ENCODE assay signal across 23 cellular contexts in the genomic region with DNA sequence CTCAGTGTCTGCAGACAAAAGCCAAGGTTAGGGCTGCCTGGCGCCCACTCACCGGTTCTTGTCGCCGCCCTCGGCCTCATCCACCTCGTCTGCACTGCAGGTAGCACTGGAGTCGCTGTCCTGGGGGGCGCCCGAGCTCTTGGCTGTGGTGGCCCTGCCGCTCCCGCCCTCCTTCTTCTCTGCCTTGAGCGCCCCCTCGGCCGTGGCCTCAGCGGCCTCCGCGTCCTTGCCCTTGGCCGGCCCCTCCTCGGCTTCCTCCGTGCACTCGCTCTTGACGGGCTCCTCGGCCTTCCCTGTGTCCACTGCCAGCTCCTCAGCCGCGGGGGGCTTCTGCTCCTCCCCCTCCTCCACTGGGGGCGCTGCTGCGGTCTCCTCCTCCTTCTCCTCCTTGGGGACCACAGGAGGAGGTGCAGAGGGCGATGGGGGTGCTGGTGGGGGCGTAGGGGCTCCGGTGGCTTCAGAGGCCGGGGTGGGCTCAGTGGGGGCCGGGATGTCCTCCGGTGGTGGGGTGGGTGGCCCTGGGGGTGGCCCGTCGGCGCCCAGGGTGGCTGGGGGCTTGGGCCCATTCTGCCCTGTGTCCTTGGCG.
DNase-seq lines count a peak whose midpoint lies in the region; ATAC-seq and TF ChIP-seq lines count a peak whose summit lies in the region.
"Had no signal": no experiment of that assay in that cellular context is flagged by ENCODE, and none has a peak within 500 bp of the region (broad histone marks: within the 10 kb centered on the region; RNA-seq: fewer than 3 reads in every experiment).

No MANE protein-coding gene starts in this region.

- H3K9ac ChIP-seq in SK-N-SH (no peak overlapping the region), stomach smooth muscle (ENCODE audit: low read length in 2 of 2) (no peak overlapping the region)

- H3K4me3 ChIP-seq in SK-N-SH (ENCODE audit: low read depth in 2 of 2, low read length in 1 of 2) (no peak overlapping the region), stomach smooth muscle (ENCODE audit: low read length in 2 of 2) (no peak overlapping the region)
- H3K4me3 ChIP-seq: MG63, skin epidermis had no signal

- H3K4me2 ChIP-seq in SK-N-SH, result no peak overlapping the region

- DNase-seq in SK-N-SH, result no peak
- DNase-seq in iPS-NIHi11 (ENCODE audit: low spot score), result peak; percentile 54
- DNase-seq in activated effector memory CD4-positive, alpha-beta T cell treated with anti-CD3 and anti-CD28 coated beads, Interleukin-2, amount 50 U/mL, for 16 hours, result no peak
- no peak for DNase-seq in pons (ENCODE audit: low spot score)
- no peak for DNase-seq in NCI-H1417 (lab: John Stamatoyannopoulos, UW)
- DNase-seq: 8988T; activated CD4-positive, alpha-beta T cell treated with anti-CD3 and anti-CD28 coated beads for 36 hours; activated CD8-positive, alpha-beta memory T cell treated with anti-CD3 and anti-CD28 coated beads, Interleukin-2, amount 10 ng/mL, durations not matched to agents 7 days and 5 days; activated naive CD8-positive, alpha-beta T cell treated with anti-CD3 and anti-CD28 coated beads, Interleukin-2, amount 10 ng/mL, durations not matched to agents 7 days and 5 days; foreskin fibroblast; kidney glomerular epithelial cell; MG63; natural killer cell; NCI-H146; NCI-H526 treated with DMSO at 0.1 percent for 48 hours; posterior cingulate gyrus; Right ventricle myocardium superior; stimulated activated CD4-positive, alpha-beta T cell treated with anti-CD3 and anti-CD28 coated beads, Interleukin-2, amount 100 ng/mL, for 24 hours had no signal

- H3K36me3 ChIP-seq in SK-N-SH (replicated peaks in 1 of 2; ENCODE audit: control insufficient read depth in 1 of 2, insufficient read depth in 2 of 2, low read length in 1 of 2), result peaks cover 40 to 54% of the 10 kb centered on the region in 2 experiments
- H3K36me3 ChIP-seq in stomach smooth muscle (ENCODE audit: control insufficient read depth in 2 of 2, insufficient read depth in 2 of 2, low read length in 2 of 2), result peaks cover 35 to 51% of the 10 kb centered on the region in 2 donors

- TF ChIP-seq RAD21 in SK-N-SH (IDR thresholded peaks at IDR 0.05; ENCODE audit: low read length), result no peak

- peaks cover 83% of the 10 kb centered on the region for H3K79me2 ChIP-seq in SK-N-SH (ENCODE audit: insufficient read depth)

- H3K27me3 ChIP-seq in SK-N-SH (ENCODE audit: insufficient read depth), result no peaks in the 10 kb centered on the region
- H3K27me3 ChIP-seq in stomach smooth muscle (ENCODE audit: control insufficient read depth in 1 of 2, insufficient read depth in 2 of 2, low read length in 2 of 2), result no peaks in the 10 kb centered on the region
- H3K27me3 ChIP-seq: BE2C, MG63 had no signal

- H3K9me3 ChIP-seq in SK-N-SH (no peaks in the 10 kb centered on the region), stomach smooth muscle (ENCODE audit: control insufficient read depth in 2 of 2, low read length in 2 of 2) (no peaks in the 10 kb centered on the region)
- H3K9me3 ChIP-seq: BE2C, MG63 had no signal

- 94% methylated on average over 35 of the region's 37 CpGs for WGBS in SK-N-SH (ENCODE audit: low lambda C conversion rate)

- peaks cover 36% of the 10 kb centered on the region for H3F3A ChIP-seq in SK-N-SH (replicated peaks; ENCODE audit: insufficient read depth)

- POLR2A ChIA-PET in SK-N-SH (lab: Yijun Ruan, JAX), result no interaction called here

- H4K20me1 ChIP-seq in SK-N-SH (ENCODE audit: insufficient read depth), result peaks cover 44% of the 10 kb centered on the region

- no peak for ATAC-seq in SK-N-SH treated with all-trans-retinoic acid at 6 μM for 48 hours
- ATAC-seq: activated CD4-positive, alpha-beta T cell treated with anti-CD3 and anti-CD28 coated beads for 36 hours; activated CD8-positive, alpha-beta memory T cell treated with anti-CD3 and anti-CD28 coated beads, Interleukin-2, amount 10 ng/mL, durations not matched to agents 7 days and 5 days; natural killer cell had no signal

- peaks cover 18 to 50% of the 10 kb centered on the region in 2 experiments; a peak in 3 of 4 replicates for H3K4me1 ChIP-seq in SK-N-SH (ENCODE audit: control insufficient read depth in 1 of 2, insufficient read depth in 2 of 2, low read depth in 1 of 2, low read length in 1 of 2)
- peaks cover 49% of the 10 kb centered on the region for H3K4me1 ChIP-seq in stomach smooth muscle (ENCODE audit: control insufficient read depth, insufficient read depth, low read length)

- no peak overlapping the region for H2AFZ ChIP-seq in SK-N-SH (ENCODE audit: low read depth)

- CTCF ChIA-PET in SK-N-SH (lab: Yijun Ruan, JAX), result interaction anchor here (0.5 to 1.6 kb wide), 7 partner anchors 10 to 395 kb away, joined by 3 to 8 read pairs (median 3); no protein-coding TSS in a partner anchor

- TF ChIP-seq CTCF in SK-N-SH (IDR thresholded peaks at IDR 0.05) (no peak), VCaP (conservative IDR thresholded peaks at IDR 0.05) (no peak)

- peak overlapping the region; percentile 89 to 97; a peak in 3 of 4 replicates for H3K27ac ChIP-seq in SK-N-SH (ENCODE audit: low read depth in 2 of 2, low read length in 1 of 2)
- H3K27ac ChIP-seq in VCaP, result peak overlapping the region; percentile 100
- H3K27ac ChIP-seq in stomach smooth muscle (ENCODE audit: low read length), result peak overlapping the region; percentile 11

- TF ChIP-seq EP300 in SK-N-SH (IDR thresholded peaks at IDR 0.05; ENCODE audit: borderline replicate concordance in 1 of 2, low read depth in 1 of 2, low read length in 1 of 2), result no peak

- no peaks in the 10 kb centered on the region for H3K9me2 ChIP-seq in SK-N-SH

TF ChIP-seq in SK-N-SH, 30 proteins besides CTCF, POLR2A, EP300 and RAD21:
- TF ChIP-seq CHD2 (IDR thresholded peaks at IDR 0.05; ENCODE audit: low read length, partially characterized antibody) (no peak), NFIC (IDR thresholded peaks at IDR 0.05; ENCODE audit: borderline replicate concordance) (no peak), MEF2A (IDR thresholded peaks at IDR 0.05; ENCODE audit: borderline replicate concordance, low read depth) (no peak), RCOR1 (IDR thresholded peaks at IDR 0.05; ENCODE audit: low read length) (no peak), GABPA (IDR thresholded peaks at IDR 0.05; ENCODE audit: low read depth) (no peak)

TF ChIP-seq in SK-N-SH treated with all-trans-retinoic acid at 6 μM for 48 hours, 23 proteins besides CTCF, POLR2A, EP300 and RAD21:
- TF ChIP-seq ZNF8 (CRISPR knock-in tag; IDR thresholded peaks at IDR 0.05), result no peak
- no peak for TF ChIP-seq SNAI2 (CRISPR knock-in tag; IDR thresholded peaks at IDR 0.05)
- TF ChIP-seq GLIS3 (CRISPR knock-in tag; IDR thresholded peaks at IDR 0.05), result no peak
- TF ChIP-seq PPARA (CRISPR knock-in tag; IDR thresholded peaks at IDR 0.05; ENCODE audit: borderline replicate concordance), result no peak
- TF ChIP-seq BACH2 (CRISPR knock-in tag; IDR thresholded peaks at IDR 0.05; ENCODE audit: borderline replicate concordance), result no peak
- TF ChIP-seq ISL1 (CRISPR knock-in tag; IDR thresholded peaks at IDR 0.05), result no peak
- TF ChIP-seq ZNF565 (CRISPR knock-in tag; conservative IDR thresholded peaks at IDR 0.05; ENCODE audit: low read depth), result no peak

Comparison
In these comparisons a context has a peak if more than half of its experiments do, and no peak if none do; other contexts are left out.
1. H3K27ac ChIP-seq: peak in every context shown above with its lines; median percentile 100 in VCaP; 93 in SK-N-SH; 11 in stomach smooth muscle.